In the genomic region with DNA sequence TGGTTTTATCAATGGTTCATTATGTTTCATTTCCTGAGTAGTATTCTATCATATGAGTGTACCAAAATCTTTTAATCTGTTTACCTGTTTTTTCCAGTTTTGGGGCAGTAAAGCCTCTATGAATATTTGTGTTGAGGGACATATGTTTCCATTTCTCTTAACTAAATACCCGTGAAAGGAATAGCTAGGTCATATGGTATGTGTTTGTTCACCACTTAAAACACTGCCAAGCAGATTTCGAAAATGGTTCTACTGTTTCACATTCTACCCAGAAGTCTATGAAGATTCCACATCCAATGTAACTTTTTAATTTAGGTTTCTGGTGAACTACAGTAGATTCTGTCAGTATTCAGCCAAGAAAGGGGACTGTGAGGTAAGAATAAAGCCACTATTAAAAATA, we compare ENCODE assay signal across 1 cellular context.
TF ChIP-seq lines count a peak whose summit lies in the region.

No MANE protein-coding gene starts in this region.

TF ChIP-seq in IMR-90, 13 proteins besides CTCF, POLR2A, EP300 and RAD21 (continued from another document):
- TF ChIP-seq FOS (IDR thresholded peaks at IDR 0.05; ENCODE audit: low read depth, low read length) (no peak), MAFK (IDR thresholded peaks at IDR 0.05; ENCODE audit: low read depth, low read length) (no peak), NFE2L2 (IDR thresholded peaks at IDR 0.05; ENCODE audit: low read depth, low read length) (no peak), CHD1 (IDR thresholded peaks at IDR 0.05; ENCODE audit: low read depth, low read length) (no peak)
